ENCODE assay signal across 8 cellular contexts in genomic region chr11:20363149-20363499, GRCh38. TPM values are rescaled to one million over a fixed set of nuclear protein-coding genes. Genes with fewer than 3 reads are reported as not detected.
DNase-seq lines count a peak whose midpoint lies in the region; ATAC-seq and TF ChIP-seq lines count a peak whose summit lies in the region.

No MANE protein-coding gene starts in this region.

- no peak for TF ChIP-seq POLR2A in tibial nerve (IDR thresholded peaks at IDR 0.05)

- ATAC-seq in activated T-cell treated with anti-CD3 and anti-CD28 coated beads, Interleukin-2, amount 50 U/mL, for 72 hours (replicated peaks in 1 of 2): no peak
- ATAC-seq in activated CD8-positive, alpha-beta T cell treated with anti-CD3 and anti-CD28 coated beads, Interleukin-2, amount 10 ng/mL, durations not matched to agents 7 days and 5 days: no peak
- no peak for ATAC-seq in HG02610 (IDR thresholded peaks at IDR 0.05; ENCODE audit: unreplicated experiment)

- H3K9me3 Mint-ChIP-seq in activated T-cell treated with anti-CD3 and anti-CD28 coated beads, Interleukin-2, amount 50 U/mL, for 72 hours: no peaks in the 10 kb centered on the region
- H3K9me3 Mint-ChIP-seq in activated CD8-positive, alpha-beta T cell treated with anti-CD3 and anti-CD28 coated beads, Interleukin-2, amount 10 ng/mL, durations not matched to agents 7 days and 5 days (ENCODE audit: insufficient read depth): peaks cover 4% of the 10 kb centered on the region

- H3K36me3 Mint-ChIP-seq in activated T-cell treated with anti-CD3 and anti-CD28 coated beads, Interleukin-2, amount 50 U/mL, for 72 hours (ENCODE audit: insufficient read depth in 2 of 2): peaks cover 2 to 15% of the 10 kb centered on the region in 2 donors
- H3K36me3 Mint-ChIP-seq in activated CD8-positive, alpha-beta T cell treated with anti-CD3 and anti-CD28 coated beads, Interleukin-2, amount 10 ng/mL, durations not matched to agents 7 days and 5 days (ENCODE audit: low read depth): peaks cover 39% of the 10 kb centered on the region

- DNase-seq in activated T-cell treated with anti-CD3 and anti-CD28 coated beads, Interleukin-2, amount 50 U/mL, for 72 hours: no peak
- DNase-seq in activated T-cell treated with anti-CD3 and anti-CD28 coated beads, Interleukin-2, amount 50 U/mL, for 48 hours: no peak
- no peak for DNase-seq in activated CD8-positive, alpha-beta T cell treated with anti-CD3 and anti-CD28 coated beads, Interleukin-2, amount 10 ng/mL, durations not matched to agents 7 days and 5 days
- DNase-seq in kidney epithelial cell (ENCODE audit: low read depth) (no peak), tibial nerve (ENCODE audit: low spot score in 2 of 2) (no peak), NCI-H510A treated with DMSO at 0.1 percent for 48 hours (lab: John Stamatoyannopoulos, UW) (no peak), dedifferentiated amniotic fluid mesenchymal stem cell (ENCODE audit: extremely low spot score) (no peak)

- H3K27me3 Mint-ChIP-seq in activated T-cell treated with anti-CD3 and anti-CD28 coated beads, Interleukin-2, amount 50 U/mL, for 72 hours (ENCODE audit: low read depth): no peaks in the 10 kb centered on the region
- H3K27me3 Mint-ChIP-seq in activated CD8-positive, alpha-beta T cell treated with anti-CD3 and anti-CD28 coated beads, Interleukin-2, amount 10 ng/mL, durations not matched to agents 7 days and 5 days (ENCODE audit: low read depth): no peaks in the 10 kb centered on the region

- TF ChIP-seq EP300 in tibial nerve (IDR thresholded peaks at IDR 0.05): no peak

- H3K4me1 ChIP-seq in tibial nerve: peaks cover 0 to 33% (median 10%) of the 10 kb centered on the region in 4 donors

- 77 to 89% methylated on average over 2 of the region's 2 CpGs for WGBS in tibial nerve, 2 donors

- H3K4me1 Mint-ChIP-seq in activated T-cell treated with anti-CD3 and anti-CD28 coated beads, Interleukin-2, amount 50 U/mL, for 72 hours (ENCODE audit: low read depth): peaks cover 63% of the 10 kb centered on the region
- peaks cover 62% of the 10 kb centered on the region for H3K4me1 Mint-ChIP-seq in activated CD8-positive, alpha-beta T cell treated with anti-CD3 and anti-CD28 coated beads, Interleukin-2, amount 10 ng/mL, durations not matched to agents 7 days and 5 days (ENCODE audit: low read depth)

- no peak for TF ChIP-seq CTCF in kidney epithelial cell (IDR thresholded peaks at IDR 0.05; ENCODE audit: insufficient read depth, low read length, poor library complexity, severe bottlenecking)
- TF ChIP-seq CTCF in tibial nerve (IDR thresholded peaks at IDR 0.05): no peak

- no peaks in the 10 kb centered on the region for H3K9me3 ChIP-seq in tibial nerve

- H3K27me3 ChIP-seq in kidney epithelial cell (ENCODE audit: control insufficient read depth, insufficient read depth, low read length) (no peaks in the 10 kb centered on the region), tibial nerve (no peaks in the 10 kb centered on the region)

- POLR2A ChIA-PET in activated CD8-positive, alpha-beta T cell treated with anti-CD3 and anti-CD28 coated beads, Interleukin-2, amount 10 ng/mL, durations not matched to agents 7 days and 5 days (lab: Charles Lee): no interaction called here

- H3K4me3 ChIP-seq in kidney epithelial cell (ENCODE audit: low read depth, low read length): peak overlapping the region; percentile 59
- H3K4me3 ChIP-seq in tibial nerve: peak overlapping the region; percentile 56 to 98 (median 91)

- H3K27ac Mint-ChIP-seq in activated T-cell treated with anti-CD3 and anti-CD28 coated beads, Interleukin-2, amount 50 U/mL, for 72 hours: peak overlapping the region; percentile 61
- H3K27ac Mint-ChIP-seq in activated CD8-positive, alpha-beta T cell treated with anti-CD3 and anti-CD28 coated beads, Interleukin-2, amount 10 ng/mL, durations not matched to agents 7 days and 5 days: peak overlapping the region; percentile 88

- no peaks in the 10 kb centered on the region for H3K36me3 ChIP-seq in kidney epithelial cell (ENCODE audit: control insufficient read depth, insufficient read depth, low read length)
- no peaks in the 10 kb centered on the region for H3K36me3 ChIP-seq in tibial nerve

- H3K27ac ChIP-seq in tibial nerve: peak overlapping the region; percentile 59 to 99 (median 98)

- CTCF ChIA-PET in activated CD8-positive, alpha-beta T cell treated with anti-CD3 and anti-CD28 coated beads, Interleukin-2, amount 10 ng/mL, durations not matched to agents 7 days and 5 days (lab: Charles Lee): interaction anchor here (0.9 to 2.6 kb wide), 8 partner anchors 8 to 247 kb away, joined by 3 to 13 read pairs (median 5); no protein-coding TSS in a partner anchor

- H3K4me3 Mint-ChIP-seq in activated T-cell treated with anti-CD3 and anti-CD28 coated beads, Interleukin-2, amount 50 U/mL, for 72 hours: peak overlapping the region; percentile 69 to 87
- peak overlapping the region; percentile 80 for H3K4me3 Mint-ChIP-seq in activated CD8-positive, alpha-beta T cell treated with anti-CD3 and anti-CD28 coated beads, Interleukin-2, amount 10 ng/mL, durations not matched to agents 7 days and 5 days

RNA-seq across cellular contexts. Expression of gene HTATIP2, which starts 0.4 kb away (rescaled TPM):
- 10 to 100 TPM; 75.0 to 82.4 TPM for total RNA-seq in activated T-cell treated with anti-CD3 and anti-CD28 coated beads, Interleukin-2, amount 50 U/mL, for 72 hours
- total RNA-seq in activated CD8-positive, alpha-beta T cell treated with anti-CD3 and anti-CD28 coated beads, Interleukin-2, amount 10 ng/mL, durations not matched to agents 7 days and 5 days: 10 to 100 TPM; 30.5 to 33.2 TPM
- total RNA-seq in kidney epithelial cell (38.1 and 51.5 TPM in 2 replicates), tibial nerve (10 to 100 TPM; 19.3 to 37.1 (median 28.5) TPM)

RNA-seq across cellular contexts. Expression of gene PRMT3, which starts 24.4 kb away (rescaled TPM):
- total RNA-seq in activated T-cell treated with anti-CD3 and anti-CD28 coated beads, Interleukin-2, amount 50 U/mL, for 72 hours: 10 to 100 TPM; 28.8 to 35.5 TPM
- total RNA-seq in activated CD8-positive, alpha-beta T cell treated with anti-CD3 and anti-CD28 coated beads, Interleukin-2, amount 10 ng/mL, durations not matched to agents 7 days and 5 days: 10 to 100 TPM; 17.1 to 19.9 TPM
- total RNA-seq in kidney epithelial cell: 13.9 and 15.0 TPM in 2 replicates
- total RNA-seq in tibial nerve: 10 to 100 TPM; 17.8 to 29.4 (median 22.1) TPM
